Comparison of ENCODE assay signal across 9 cellular contexts in the genomic region with DNA sequence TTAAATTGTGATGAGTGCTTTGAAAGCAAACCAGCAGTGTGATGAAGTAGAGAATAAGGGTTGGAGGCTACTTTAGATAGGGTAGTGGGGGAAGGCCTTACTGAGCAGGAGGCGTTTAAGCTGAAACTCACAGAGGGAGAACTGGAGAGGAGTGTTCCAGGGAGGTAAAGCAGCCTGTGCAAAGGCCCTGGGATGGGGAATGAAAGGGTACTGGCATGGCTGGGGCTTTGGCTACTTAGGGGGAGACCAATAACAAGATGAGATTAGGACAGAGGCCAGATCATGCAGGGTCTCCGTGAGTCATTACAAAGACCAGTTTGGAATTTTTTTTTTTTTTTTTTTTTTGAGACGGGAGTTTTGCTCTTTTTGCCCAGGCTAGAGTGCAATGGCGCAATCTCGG. TPM values are rescaled to one million over a fixed set of nuclear protein-coding genes. Genes with fewer than 3 reads are reported as not detected.
A peak's percentile ranks its signal among the peaks of the same experiment; 100 is the strongest.
DNase-seq lines count a peak whose midpoint lies in the region; ATAC-seq and TF ChIP-seq lines count a peak whose summit lies in the region.
"Had no signal": no experiment of that assay in that cellular context is flagged by ENCODE, and none has a peak within 500 bp of the region (broad histone marks: within the 10 kb centered on the region; RNA-seq: fewer than 3 reads in every experiment).

No MANE protein-coding gene starts in this region.

- H3K36me3 ChIP-seq in heart right ventricle (peaks cover 0 to 2% (median 0%) of the 10 kb centered on the region in 9 donors), liver (ENCODE audit: control insufficient read depth in 4 of 4, insufficient read depth in 3 of 4, low read depth in 1 of 4, low read length in 3 of 4) (no peaks in the 10 kb centered on the region), tibial artery (peaks cover 0 to 5% (median 0%) of the 10 kb centered on the region in 3 donors), transverse colon (no peaks in the 10 kb centered on the region)

- TF ChIP-seq RAD21 in liver (IDR thresholded peaks at IDR 0.05): no peak

- H3K4me1 ChIP-seq in heart right ventricle (peaks cover 34 to 62% (median 54%) of the 10 kb centered on the region in 9 donors), liver (ENCODE audit: control insufficient read depth in 4 of 4, insufficient read depth in 4 of 4, low read length in 3 of 4) (peaks cover 10 to 48% (median 35%) of the 10 kb centered on the region in 4 donors), tibial artery (peaks cover 6 to 59% (median 49%) of the 10 kb centered on the region in 4 donors), transverse colon (peaks cover 46 to 54% (median 50%) of the 10 kb centered on the region in 4 donors)

- peaks cover 8 to 19% of the 10 kb centered on the region in 2 donors for H3K36me3 Mint-ChIP-seq in activated naive CD4-positive, alpha-beta T cell treated with anti-CD3 and anti-CD28 coated beads, Interleukin-2, amount 50 U/mL, for 72 hours

- H3K27me3 ChIP-seq in heart right ventricle (no peaks in the 10 kb centered on the region), liver (ENCODE audit: control insufficient read depth in 4 of 4, insufficient read depth in 4 of 4, low read length in 3 of 4) (no peaks in the 10 kb centered on the region), tibial artery (no peaks in the 10 kb centered on the region), transverse colon (no peaks in the 10 kb centered on the region)
- H3K27me3 ChIP-seq: thyroid gland had no signal

- TF ChIP-seq EP300 in transverse colon (IDR thresholded peaks at IDR 0.05; ENCODE audit: low read depth): no peak

- WGBS in heart right ventricle, 2 donors: 78 to 86% methylated on average over 5 of the region's 5 CpGs
- WGBS in liver: 77% methylated on average over 5 of the region's 5 CpGs
- WGBS in transverse colon (ENCODE audit: low coverage in 1 of 2), 2 donors: 72 to 82% methylated on average over 5 of the region's 5 CpGs

- TF ChIP-seq CTCF in heart right ventricle (IDR thresholded peaks at IDR 0.05) (no peak), liver (IDR thresholded peaks at IDR 0.05; ENCODE audit: low read depth, low read length, missing input control) (no peak), tibial artery (IDR thresholded peaks at IDR 0.05) (no peak), transverse colon (IDR thresholded peaks at IDR 0.05) (no peak)

- DNase-seq in heart right ventricle: no peak
- DNase-seq in cardiac septum (ENCODE audit: low spot score): no peak
- no peak for DNase-seq in activated naive CD4-positive, alpha-beta T cell treated with anti-CD3 and anti-CD28 coated beads, Interleukin-2, amount 50 U/mL, for 72 hours (ENCODE audit: low spot score in 2 of 2)
- DNase-seq in tibial artery: no peak
- no peak for DNase-seq in transverse colon
- DNase-seq in UCSD-AML1 (lab: John Stamatoyannopoulos, UW; ENCODE audit: unreplicated experiment): no peak
- no peak for DNase-seq in A172 (ENCODE audit: low spot score)

- H3K9me3 ChIP-seq in heart right ventricle (no peaks in the 10 kb centered on the region), liver (ENCODE audit: control insufficient read depth in 4 of 4, low read length in 3 of 4) (no peaks in the 10 kb centered on the region), tibial artery (no peaks in the 10 kb centered on the region), transverse colon (no peaks in the 10 kb centered on the region)
- H3K9me3 ChIP-seq: thyroid gland had no signal

- peak overlapping the region in 7 of 10 donors; percentile 80 to 100 (median 93) for H3K4me3 ChIP-seq in heart right ventricle
- peak overlapping the region in 2 of 3 donors; percentile 87 to 92 for H3K4me3 ChIP-seq in liver (ENCODE audit: low read depth in 1 of 3, low read length in 3 of 3)
- peak overlapping the region; percentile 71 to 90 for H3K4me3 ChIP-seq in tibial artery
- H3K4me3 ChIP-seq in transverse colon: peak overlapping the region in 2 of 4 donors; percentile 82 to 92

- TF ChIP-seq POLR2A in transverse colon (IDR thresholded peaks at IDR 0.05): no peak

- in situ Hi-C loops in transverse colon (cut with MboI; ENCODE audit: low pct_ligation_motif_present in 1 of 4, low pct_unique_long_range_greater_than_20kb in 1 of 4, low sequenced_read_pairs in 3 of 4): no loop called here

- no peak for ATAC-seq in heart right ventricle
- no peak for ATAC-seq in activated naive CD4-positive, alpha-beta T cell treated with anti-CD3 and anti-CD28 coated beads, Interleukin-2, amount 50 U/mL, for 72 hours

- peak overlapping the region; percentile 91 to 96 for H3K27ac Mint-ChIP-seq in activated naive CD4-positive, alpha-beta T cell treated with anti-CD3 and anti-CD28 coated beads, Interleukin-2, amount 50 U/mL, for 72 hours

- H3K27ac ChIP-seq in heart right ventricle (peak overlapping the region in 1 of 10 donors; percentile 91), liver (ENCODE audit: low read depth in 1 of 2, low read length in 2 of 2) (no peak overlapping the region), tibial artery (no peak overlapping the region), transverse colon (peak overlapping the region in 2 of 4 donors; percentile 87 to 88)

- H3K9me3 Mint-ChIP-seq in activated naive CD4-positive, alpha-beta T cell treated with anti-CD3 and anti-CD28 coated beads, Interleukin-2, amount 50 U/mL, for 72 hours: peaks cover 0 to 6% of the 10 kb centered on the region in 2 donors

- no peak overlapping the region for H3K9ac ChIP-seq in liver (ENCODE audit: low read depth in 1 of 2, low read length in 2 of 2)

- intact Hi-C loops in heart right ventricle (cut with DNase I) (loop anchor here in 4 of 10 donors (5.0 kb wide), 2 partner anchors 46 to 66 kb away; no protein-coding TSS in a partner anchor), cardiac septum (cut with DNase I) (loop anchor here (5.0 kb wide), 1 partner anchor 46 kb away; no protein-coding TSS in a partner anchor), tibial artery (cut with DNase I; ENCODE audit: low total_unique reads) (loop anchor here (10.0 kb wide), 1 partner anchor 63 kb away; no protein-coding TSS in a partner anchor), transverse colon (cut with DNase I; ENCODE audit: low total_unique reads) (no loop called here)

TF ChIP-seq in liver, 16 proteins besides CTCF, POLR2A, EP300 and RAD21:
- no peak for TF ChIP-seq HNF4G (IDR thresholded peaks at IDR 0.05)
- no peak for TF ChIP-seq FOXA1 (IDR thresholded peaks at IDR 0.05)
- no peak for TF ChIP-seq RXRA (IDR thresholded peaks at IDR 0.05)
- TF ChIP-seq SP1 (IDR thresholded peaks at IDR 0.05): no peak
- no peak for TF ChIP-seq GABPA (IDR thresholded peaks at IDR 0.05 in 1 of 2, conservative IDR thresholded peaks at IDR 0.05 in 1 of 2)

RNA-seq across cellular contexts. Expression of gene PPP5C, which starts 1.1 kb away (rescaled TPM):
- total RNA-seq in heart right ventricle (10 to 100 TPM; 69.9 to 89.5 (median 76.5) TPM), cardiac septum (82.8 TPM), liver (10 to 100 TPM; 28.1 to 50.5 TPM), transverse colon (100 to 1,000 TPM in 1 of 4 donors, 10 to 100 TPM in 3; 78.8 to 132 (median 96.8) TPM)
- polyA plus RNA-seq in heart right ventricle (10 to 100 TPM; 51.6 to 80.3 TPM), liver (10 to 100 TPM; 19.0 to 28.6 TPM)
- 100 to 1,000 TPM in 1 of 2 donors, 10 to 100 TPM in 1; 73.6 to 118 TPM for total RNA-seq in activated naive CD4-positive, alpha-beta T cell treated with anti-CD3 and anti-CD28 coated beads, Interleukin-2, amount 50 U/mL, for 72 hours
- 40.4 and 53.1 TPM in 2 replicates for total RNA-seq in A172 (2014; rRNA removed; shearing (Covaris generic))

RNA-seq across cellular contexts. Expression of gene HIF3A, which starts 51.1 kb away (rescaled TPM):
- total RNA-seq in heart right ventricle (100 to 1,000 TPM in 1 of 10 donors, 10 to 100 TPM in 9; 22.7 to 141 (median 46.4) TPM), cardiac septum (49.2 TPM), liver (10 to 100 TPM in 1 of 2 donors, 1 to 10 TPM in 1; 5.7 to 20.5 TPM), transverse colon (100 to 1,000 TPM in 2 of 4 donors, 10 to 100 TPM in 2; 37.7 to 227 (median 97.5) TPM)
- polyA plus RNA-seq in heart right ventricle (100 to 1,000 TPM in 1 of 2 donors, 10 to 100 TPM in 1; 49.3 to 204 TPM), liver (1 to 10 TPM; 2.2 to 7.9 TPM)
- total RNA-seq in activated naive CD4-positive, alpha-beta T cell treated with anti-CD3 and anti-CD28 coated beads, Interleukin-2, amount 50 U/mL, for 72 hours: not detected
- total RNA-seq in A172 (2014; rRNA removed; shearing (Covaris generic)): not detected in 2 replicates
